10 cellular contexts compared by ENCODE assay signal in genomic region chr11:1825039-1825740, GRCh38. TPM values are rescaled to one million over a fixed set of nuclear protein-coding genes. Genes with fewer than 3 reads are reported as not detected.
DNase-seq lines count a peak whose midpoint lies in the region; ATAC-seq and TF ChIP-seq lines count a peak whose summit lies in the region.
"Had no signal": no experiment of that assay in that cellular context is flagged by ENCODE, and none has a peak within 500 bp of the region (broad histone marks: within the 10 kb centered on the region; RNA-seq: fewer than 3 reads in every experiment).

No MANE protein-coding gene starts in this region.

- H3K27ac ChIP-seq in stomach, result no peak overlapping the region
- H3K27ac ChIP-seq: BLaER1 treated with 17β-estradiol and CSF1 and Interleukin-3, amounts not matched to agents 10 nM and 100 nM had no signal

- H3K27me3 ChIP-seq in stomach, result peaks cover 0 to 24% (median 0%) of the 10 kb centered on the region in 3 donors

- no peaks in the 10 kb centered on the region for H3K27me3 Mint-ChIP-seq in activated CD8-positive, alpha-beta T cell treated with anti-CD3 and anti-CD28 coated beads, Interleukin-2, amount 10 ng/mL, durations not matched to agents 7 days and 5 days (ENCODE audit: low read depth)
- H3K27me3 Mint-ChIP-seq in activated CD8-positive, alpha-beta T cell treated with anti-CD3 and anti-CD28 coated beads for 36 hours, result no peaks in the 10 kb centered on the region

- ATAC-seq in activated CD8-positive, alpha-beta T cell treated with anti-CD3 and anti-CD28 coated beads, Interleukin-2, amount 10 ng/mL, durations not matched to agents 7 days and 5 days, result peak; percentile 38
- no peak for ATAC-seq in activated CD8-positive, alpha-beta T cell treated with anti-CD3 and anti-CD28 coated beads for 36 hours
- no peak for ATAC-seq in HG02571 (IDR thresholded peaks at IDR 0.05; ENCODE audit: unreplicated experiment)
- ATAC-seq in GM21619 (IDR thresholded peaks at IDR 0.05; ENCODE audit: unreplicated experiment), result no peak

- 45 to 91% (median 49%) methylated on average over 8 to 26 of the region's 26 CpGs for WGBS in stomach, 5 donors

- intact Hi-C loops in activated CD8-positive, alpha-beta T cell treated with anti-CD3 and anti-CD28 coated beads for 36 hours (cut with micrococcal nuclease), result loop anchor here (5.0 kb wide), 1 partner anchor 173 kb away; no protein-coding TSS in a partner anchor
- intact Hi-C loops in stomach (cut with DNase I; ENCODE audit: low total_unique reads), result no loop called here

- H3K9me3 ChIP-seq in stomach, result no peaks in the 10 kb centered on the region

- CTCF ChIA-PET in activated CD8-positive, alpha-beta T cell treated with anti-CD3 and anti-CD28 coated beads, Interleukin-2, amount 10 ng/mL, durations not matched to agents 7 days and 5 days (lab: Charles Lee), result interaction anchor here (1.0 to 1.1 kb wide), 2 partner anchors 131 to 172 kb away, joined by 4 to 5 read pairs; no protein-coding TSS in a partner anchor
- CTCF ChIA-PET in activated CD8-positive, alpha-beta T cell treated with anti-CD3 and anti-CD28 coated beads for 36 hours (lab: Charles Lee), result interaction anchor here (1.0 to 5.6 kb wide), 6 partner anchors 7 to 327 kb away, joined by 3 to 24 read pairs (median 4); no protein-coding TSS in a partner anchor

- H3K36me3 Mint-ChIP-seq in activated CD8-positive, alpha-beta T cell treated with anti-CD3 and anti-CD28 coated beads, Interleukin-2, amount 10 ng/mL, durations not matched to agents 7 days and 5 days (ENCODE audit: low read depth), result no peaks in the 10 kb centered on the region
- no peaks in the 10 kb centered on the region for H3K36me3 Mint-ChIP-seq in activated CD8-positive, alpha-beta T cell treated with anti-CD3 and anti-CD28 coated beads for 36 hours (ENCODE audit: low read depth)

- H3K4me1 ChIP-seq in stomach, result peaks cover 28 to 66% (median 43%) of the 10 kb centered on the region in 4 donors

- TF ChIP-seq CTCF in activated CD8-positive, alpha-beta T cell treated with anti-CD3 and anti-CD28 coated beads for 36 hours (IDR thresholded peaks at IDR 0.05), result no peak
- peak in 5 of 7 experiments; percentile 29 to 55 (median 40) for TF ChIP-seq CTCF in stomach (IDR thresholded peaks at IDR 0.05)

- no peak overlapping the region for H3K27ac Mint-ChIP-seq in activated CD8-positive, alpha-beta T cell treated with anti-CD3 and anti-CD28 coated beads, Interleukin-2, amount 10 ng/mL, durations not matched to agents 7 days and 5 days
- H3K27ac Mint-ChIP-seq in activated CD8-positive, alpha-beta T cell treated with anti-CD3 and anti-CD28 coated beads for 36 hours, result no peak overlapping the region

- H3K4me3 Mint-ChIP-seq in activated CD8-positive, alpha-beta T cell treated with anti-CD3 and anti-CD28 coated beads, Interleukin-2, amount 10 ng/mL, durations not matched to agents 7 days and 5 days, result no peak overlapping the region
- no peak overlapping the region for H3K4me3 Mint-ChIP-seq in activated CD8-positive, alpha-beta T cell treated with anti-CD3 and anti-CD28 coated beads for 36 hours

- H3K36me3 ChIP-seq in stomach, result no peaks in the 10 kb centered on the region
- H3K36me3 ChIP-seq: BLaER1 treated with 17β-estradiol and CSF1 and Interleukin-3, amounts not matched to agents 10 nM and 100 nM had no signal

- POLR2A ChIA-PET in activated CD8-positive, alpha-beta T cell treated with anti-CD3 and anti-CD28 coated beads, Interleukin-2, amount 10 ng/mL, durations not matched to agents 7 days and 5 days (lab: Charles Lee), result no interaction called here
- POLR2A ChIA-PET in activated CD8-positive, alpha-beta T cell treated with anti-CD3 and anti-CD28 coated beads for 36 hours (lab: Charles Lee), result no interaction called here

- H3K9me3 Mint-ChIP-seq in activated CD8-positive, alpha-beta T cell treated with anti-CD3 and anti-CD28 coated beads, Interleukin-2, amount 10 ng/mL, durations not matched to agents 7 days and 5 days (ENCODE audit: insufficient read depth), result no peaks in the 10 kb centered on the region
- H3K9me3 Mint-ChIP-seq in activated CD8-positive, alpha-beta T cell treated with anti-CD3 and anti-CD28 coated beads for 36 hours, result no peaks in the 10 kb centered on the region

- no peak for TF ChIP-seq POLR2A in stomach (IDR thresholded peaks at IDR 0.05)

- no peak overlapping the region for H3K4me3 ChIP-seq in stomach
- H3K4me3 ChIP-seq: BLaER1 treated with 17β-estradiol and CSF1 and Interleukin-3, amounts not matched to agents 10 nM and 100 nM had no signal

- no peaks in the 10 kb centered on the region for H3K4me1 Mint-ChIP-seq in activated CD8-positive, alpha-beta T cell treated with anti-CD3 and anti-CD28 coated beads, Interleukin-2, amount 10 ng/mL, durations not matched to agents 7 days and 5 days (ENCODE audit: low read depth)
- no peaks in the 10 kb centered on the region for H3K4me1 Mint-ChIP-seq in activated CD8-positive, alpha-beta T cell treated with anti-CD3 and anti-CD28 coated beads for 36 hours (ENCODE audit: low read depth)

- no peak for DNase-seq in activated CD8-positive, alpha-beta T cell treated with anti-CD3 and anti-CD28 coated beads, Interleukin-2, amount 10 ng/mL, durations not matched to agents 7 days and 5 days
- DNase-seq in activated CD8-positive, alpha-beta T cell treated with anti-CD3 and anti-CD28 coated beads for 36 hours, result no peak
- peak; percentile 63 for DNase-seq in SK-N-DZ (ENCODE audit: low spot score)
- peak; percentile 50 for DNase-seq in iPS DF 19.7 (ENCODE audit: low read depth, low spot score)
- DNase-seq in stomach, result peak; percentile 70
- DNase-seq in 8988T, result no peak

- no peak for TF ChIP-seq EP300 in stomach (IDR thresholded peaks at IDR 0.05)

RNA-seq across cellular contexts. Expression of gene SYT8, which starts 9.6 kb away (rescaled TPM):
- not detected for total RNA-seq in activated CD8-positive, alpha-beta T cell treated with anti-CD3 and anti-CD28 coated beads, Interleukin-2, amount 10 ng/mL, durations not matched to agents 7 days and 5 days
- total RNA-seq in activated CD8-positive, alpha-beta T cell treated with anti-CD3 and anti-CD28 coated beads for 36 hours, result not detected
- polyA plus RNA-seq in SK-N-DZ (2014; cell fraction: cytosol; rRNA removed), result not detected in 2 replicates
- not detected in 2 replicates for polyA plus RNA-seq in SK-N-DZ (2014; cell fraction: nucleus; rRNA removed)
- 10 to 100 TPM in 1 of 5 donors, 1 to 10 TPM in 1, under 1 TPM in 3; 0.72 to 13.4 (median 0.92) TPM for total RNA-seq in stomach
- polyA plus RNA-seq in stomach, result 10 to 100 TPM in 1 of 3 donors, 1 to 10 TPM in 2; 1.7 to 77.3 (median 3.7) TPM
- total RNA-seq: omental fat pad had no signal

RNA-seq across cellular contexts. Expression of gene TNNI2, which starts 13.6 kb away (rescaled TPM):
- under 1 TPM in 1 of 2 experiments, not detected in 1; 0.50 TPM for total RNA-seq in activated CD8-positive, alpha-beta T cell treated with anti-CD3 and anti-CD28 coated beads, Interleukin-2, amount 10 ng/mL, durations not matched to agents 7 days and 5 days
- total RNA-seq in activated CD8-positive, alpha-beta T cell treated with anti-CD3 and anti-CD28 coated beads for 36 hours, result under 1 TPM in 1 of 2 experiments, not detected in 1; 0.92 TPM
- 0.77 TPM in 1 of 2 replicates, not detected in the other for polyA plus RNA-seq in SK-N-DZ (2014; cell fraction: cytosol; rRNA removed)
- not detected in 2 replicates for polyA plus RNA-seq in SK-N-DZ (2014; cell fraction: nucleus; rRNA removed)
- total RNA-seq in stomach, result 1 to 10 TPM in 1 of 5 donors, not detected in 4; 7.2 TPM
- polyA plus RNA-seq in stomach, result 10 to 100 TPM in 2 of 3 donors, under 1 TPM in 1; 0.93 to 23.4 (median 17.0) TPM

RNA-seq across cellular contexts. Expression of gene LSP1, which starts 27.7 kb away (rescaled TPM):
- total RNA-seq in activated CD8-positive, alpha-beta T cell treated with anti-CD3 and anti-CD28 coated beads, Interleukin-2, amount 10 ng/mL, durations not matched to agents 7 days and 5 days, result 100 to 1,000 TPM; 463 to 477 TPM
- 100 to 1,000 TPM; 247 to 251 TPM for total RNA-seq in activated CD8-positive, alpha-beta T cell treated with anti-CD3 and anti-CD28 coated beads for 36 hours
- 1.0 and 1.8 TPM in 2 replicates for polyA plus RNA-seq in SK-N-DZ (2014; cell fraction: cytosol; rRNA removed)
- polyA plus RNA-seq in SK-N-DZ (2014; cell fraction: nucleus; rRNA removed), result 0.20 and 0.70 TPM in 2 replicates
- total RNA-seq in stomach, result 10 to 100 TPM in 4 of 5 donors, 1 to 10 TPM in 1; 9.8 to 78.8 (median 46.8) TPM
- polyA plus RNA-seq in stomach, result 100 to 1,000 TPM in 2 of 3 donors, 10 to 100 TPM in 1; 29.0 to 239 (median 155) TPM

Comparison
In these comparisons a context has a peak if more than half of its experiments do, and no peak if none do; other contexts are left out.
1. DNase-seq: peak in SK-N-DZ (single experiment), iPS DF 19.7 (single experiment) and stomach (single experiment); none in activated CD8-positive, alpha-beta T cell treated with anti-CD3 and anti-CD28 coated beads, Interleukin-2, amount 10 ng/mL, durations not matched to agents 7 days and 5 days (single experiment), activated CD8-positive, alpha-beta T cell treated with anti-CD3 and anti-CD28 coated beads for 36 hours (single experiment) and 8988T (single experiment).